ENCODE assay signal across 25 cellular contexts in the genomic region with DNA sequence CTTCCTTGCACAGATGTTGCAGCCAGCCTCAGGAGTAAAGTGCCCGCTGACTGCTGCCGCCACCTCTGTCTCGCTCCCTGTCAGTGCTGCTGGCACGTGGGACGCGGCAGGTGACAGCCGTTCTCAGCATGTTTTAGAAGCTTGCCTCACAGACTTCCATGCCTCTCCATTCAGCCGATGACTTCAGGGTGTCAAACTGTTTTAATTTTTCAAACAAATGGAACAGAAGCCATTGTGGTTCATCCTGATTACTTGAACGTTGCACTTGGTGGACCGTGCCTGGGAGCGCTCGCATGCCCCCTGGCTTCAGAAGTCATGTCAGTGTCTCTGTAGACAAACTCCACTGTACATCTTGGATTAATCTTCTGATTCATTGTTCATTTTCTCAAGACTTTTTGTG.
DNase-seq lines count a peak whose midpoint lies in the region; ATAC-seq and TF ChIP-seq lines count a peak whose summit lies in the region.
"Had no signal": no experiment of that assay in that cellular context is flagged by ENCODE, and none has a peak within 500 bp of the region (broad histone marks: within the 10 kb centered on the region; RNA-seq: fewer than 3 reads in every experiment).

No MANE protein-coding gene starts in this region.

- peak overlapping the region in 3 of 10 donors; percentile 11 to 58 (median 28) for H3K27ac Mint-ChIP-seq in naive thymus-derived CD8-positive, alpha-beta T cell
- H3K27ac Mint-ChIP-seq: mesothelial cell of epicardium had no signal

- H3K9me3 Mint-ChIP-seq in naive thymus-derived CD8-positive, alpha-beta T cell: no peaks in the 10 kb centered on the region
- H3K9me3 Mint-ChIP-seq: effector memory CD8-positive, alpha-beta T cell; IgD-negative memory B cell; mesothelial cell of epicardium had no signal

- H3K9me3 ChIP-seq in left ventricle myocardium inferior (replicated peaks) (no peaks in the 10 kb centered on the region), right atrium auricular region (no peaks in the 10 kb centered on the region)
- H3K9me3 ChIP-seq: body of pancreas, colonic mucosa, left lung, spleen, uterus had no signal

- peaks cover 100% of the 10 kb centered on the region for H3K36me3 ChIP-seq in left ventricle myocardium inferior
- peaks cover 92% of the 10 kb centered on the region for H3K36me3 ChIP-seq in right atrium auricular region
- H3K36me3 ChIP-seq: uterus had no signal

- H3K27me3 Mint-ChIP-seq in naive thymus-derived CD8-positive, alpha-beta T cell: no peaks in the 10 kb centered on the region
- H3K27me3 Mint-ChIP-seq: effector memory CD8-positive, alpha-beta T cell; IgD-negative memory B cell; naive thymus-derived CD4-positive, alpha-beta T cell had no signal

- ATAC-seq in GM21619 (IDR thresholded peaks at IDR 0.05; ENCODE audit: unreplicated experiment): no peak
- ATAC-seq in naive thymus-derived CD8-positive, alpha-beta T cell: no peak
- ATAC-seq: body of pancreas; effector memory CD8-positive, alpha-beta T cell; left lung; naive thymus-derived CD4-positive, alpha-beta T cell had no signal

- POLR2A ChIA-PET in naive thymus-derived CD8-positive, alpha-beta T cell (lab: Charles Lee): no interaction called here

- H3K4me1 Mint-ChIP-seq in naive thymus-derived CD8-positive, alpha-beta T cell: peaks cover 5 to 11% (median 7%) of the 10 kb centered on the region in 4 donors

- no peak overlapping the region for H3K4me3 ChIP-seq in left ventricle myocardium inferior
- H3K4me3 ChIP-seq in right atrium auricular region: no peak overlapping the region
- H3K4me3 ChIP-seq: body of pancreas, colonic mucosa, left lung, spleen, uterus had no signal

- H3K27me3 ChIP-seq in left ventricle myocardium inferior (ENCODE audit: low read depth): no peaks in the 10 kb centered on the region
- no peaks in the 10 kb centered on the region for H3K27me3 ChIP-seq in right atrium auricular region
- H3K27me3 ChIP-seq: body of pancreas, colonic mucosa, left lung, spleen, uterus had no signal

- peak overlapping the region; percentile 54 for H3K27ac ChIP-seq in left ventricle myocardium inferior (replicated peaks)
- H3K27ac ChIP-seq in right atrium auricular region: no peak overlapping the region
- peak overlapping the region; percentile 9 for H3K27ac ChIP-seq in caudate nucleus (ENCODE audit: low read depth, low read length)
- H3K27ac ChIP-seq: body of pancreas, colonic mucosa, spleen had no signal

- H3K4me1 ChIP-seq in left ventricle myocardium inferior: peaks cover 76% of the 10 kb centered on the region
- peaks cover 0 to 32% of the 10 kb centered on the region in 2 donors for H3K4me1 ChIP-seq in right atrium auricular region
- H3K4me1 ChIP-seq: colonic mucosa had no signal

- peak; percentile 45 for TF ChIP-seq CTCF in left ventricle myocardium inferior (IDR thresholded peaks at IDR 0.05; ENCODE audit: borderline replicate concordance)
- peak in 1 of 2 donors; percentile 38 for TF ChIP-seq CTCF in right atrium auricular region (IDR thresholded peaks at IDR 0.05)

- peaks cover 10 to 99% (median 31%) of the 10 kb centered on the region in 3 donors for H3K36me3 Mint-ChIP-seq in naive thymus-derived CD8-positive, alpha-beta T cell

- DNase-seq in left ventricle myocardium inferior: no peak
- DNase-seq in right atrium auricular region (ENCODE audit: low spot score): no peak
- DNase-seq in caudate nucleus (lab: John Stamatoyannopoulos, UW): peak in 26 of 61 donors; percentile 8 to 64 (median 26)
- DNase-seq in inferior parietal cortex (ENCODE audit: extremely low spot score): peak; percentile 51
- no peak for DNase-seq in NK-92 (lab: John Stamatoyannopoulos, UW; ENCODE audit: unreplicated experiment)
- DNase-seq in HuH-7.5 (ENCODE audit: low spot score): no peak
- DNase-seq in naive thymus-derived CD8-positive, alpha-beta T cell: no peak
- DNase-seq: activated naive CD4-positive, alpha-beta T cell treated with Interleukin-2 at 50 U/mL for 16 hours; AML-193; body of pancreas; colonic mucosa; effector memory CD8-positive, alpha-beta T cell; left lung; naive thymus-derived CD4-positive, alpha-beta T cell; NCI-H1048; NCI-H1694; NCI-H510A; retina; Right ventricle myocardium superior; spleen; T1000; uterus had no signal

- intact Hi-C loops in left ventricle myocardium inferior (cut with micrococcal nuclease): no loop called here

- H3K4me3 Mint-ChIP-seq in naive thymus-derived CD8-positive, alpha-beta T cell: no peak overlapping the region
- H3K4me3 Mint-ChIP-seq: effector memory CD8-positive, alpha-beta T cell; IgD-negative memory B cell; mesothelial cell of epicardium; naive thymus-derived CD4-positive, alpha-beta T cell had no signal

Comparison
In these comparisons a context has a peak if more than half of its experiments do, and no peak if none do; other contexts are left out.
1. H3K27ac ChIP-seq: peak in left ventricle myocardium inferior (single experiment) and caudate nucleus (single experiment); none in right atrium auricular region (0 of 2).